ENCODE assay signal across 1 cellular context in the genomic region with DNA sequence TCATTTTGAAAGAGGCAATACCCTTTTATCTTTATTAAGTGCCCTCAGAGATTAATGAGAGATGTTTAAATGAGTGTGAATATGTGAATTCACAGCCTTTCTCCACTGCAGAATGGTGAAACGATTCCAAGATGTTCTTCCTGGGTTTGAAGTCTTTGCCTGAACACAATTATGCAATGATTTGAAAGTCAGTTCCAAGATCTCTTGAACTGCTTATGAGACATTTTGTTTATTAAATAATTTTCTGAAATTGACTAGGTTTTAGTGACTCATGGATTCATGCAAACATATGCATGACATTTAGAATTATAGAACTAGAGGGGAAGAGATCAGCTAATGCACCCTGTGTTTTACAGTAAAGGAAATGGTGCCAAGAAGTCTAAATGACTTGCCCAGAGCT.
TF ChIP-seq lines count a peak whose summit lies in the region.

No MANE protein-coding gene starts in this region.

TF ChIP-seq in HepG2, 621 proteins besides CTCF, POLR2A, EP300 and RAD21 (continued from another document):
- TF ChIP-seq RNF2 (conservative IDR thresholded peaks at IDR 0.05; ENCODE audit: low read depth) (no peak), KDM4B (CRISPR knock-in tag; IDR thresholded peaks at IDR 0.05) (no peak)
- TF ChIP-seq, protein P1, sequence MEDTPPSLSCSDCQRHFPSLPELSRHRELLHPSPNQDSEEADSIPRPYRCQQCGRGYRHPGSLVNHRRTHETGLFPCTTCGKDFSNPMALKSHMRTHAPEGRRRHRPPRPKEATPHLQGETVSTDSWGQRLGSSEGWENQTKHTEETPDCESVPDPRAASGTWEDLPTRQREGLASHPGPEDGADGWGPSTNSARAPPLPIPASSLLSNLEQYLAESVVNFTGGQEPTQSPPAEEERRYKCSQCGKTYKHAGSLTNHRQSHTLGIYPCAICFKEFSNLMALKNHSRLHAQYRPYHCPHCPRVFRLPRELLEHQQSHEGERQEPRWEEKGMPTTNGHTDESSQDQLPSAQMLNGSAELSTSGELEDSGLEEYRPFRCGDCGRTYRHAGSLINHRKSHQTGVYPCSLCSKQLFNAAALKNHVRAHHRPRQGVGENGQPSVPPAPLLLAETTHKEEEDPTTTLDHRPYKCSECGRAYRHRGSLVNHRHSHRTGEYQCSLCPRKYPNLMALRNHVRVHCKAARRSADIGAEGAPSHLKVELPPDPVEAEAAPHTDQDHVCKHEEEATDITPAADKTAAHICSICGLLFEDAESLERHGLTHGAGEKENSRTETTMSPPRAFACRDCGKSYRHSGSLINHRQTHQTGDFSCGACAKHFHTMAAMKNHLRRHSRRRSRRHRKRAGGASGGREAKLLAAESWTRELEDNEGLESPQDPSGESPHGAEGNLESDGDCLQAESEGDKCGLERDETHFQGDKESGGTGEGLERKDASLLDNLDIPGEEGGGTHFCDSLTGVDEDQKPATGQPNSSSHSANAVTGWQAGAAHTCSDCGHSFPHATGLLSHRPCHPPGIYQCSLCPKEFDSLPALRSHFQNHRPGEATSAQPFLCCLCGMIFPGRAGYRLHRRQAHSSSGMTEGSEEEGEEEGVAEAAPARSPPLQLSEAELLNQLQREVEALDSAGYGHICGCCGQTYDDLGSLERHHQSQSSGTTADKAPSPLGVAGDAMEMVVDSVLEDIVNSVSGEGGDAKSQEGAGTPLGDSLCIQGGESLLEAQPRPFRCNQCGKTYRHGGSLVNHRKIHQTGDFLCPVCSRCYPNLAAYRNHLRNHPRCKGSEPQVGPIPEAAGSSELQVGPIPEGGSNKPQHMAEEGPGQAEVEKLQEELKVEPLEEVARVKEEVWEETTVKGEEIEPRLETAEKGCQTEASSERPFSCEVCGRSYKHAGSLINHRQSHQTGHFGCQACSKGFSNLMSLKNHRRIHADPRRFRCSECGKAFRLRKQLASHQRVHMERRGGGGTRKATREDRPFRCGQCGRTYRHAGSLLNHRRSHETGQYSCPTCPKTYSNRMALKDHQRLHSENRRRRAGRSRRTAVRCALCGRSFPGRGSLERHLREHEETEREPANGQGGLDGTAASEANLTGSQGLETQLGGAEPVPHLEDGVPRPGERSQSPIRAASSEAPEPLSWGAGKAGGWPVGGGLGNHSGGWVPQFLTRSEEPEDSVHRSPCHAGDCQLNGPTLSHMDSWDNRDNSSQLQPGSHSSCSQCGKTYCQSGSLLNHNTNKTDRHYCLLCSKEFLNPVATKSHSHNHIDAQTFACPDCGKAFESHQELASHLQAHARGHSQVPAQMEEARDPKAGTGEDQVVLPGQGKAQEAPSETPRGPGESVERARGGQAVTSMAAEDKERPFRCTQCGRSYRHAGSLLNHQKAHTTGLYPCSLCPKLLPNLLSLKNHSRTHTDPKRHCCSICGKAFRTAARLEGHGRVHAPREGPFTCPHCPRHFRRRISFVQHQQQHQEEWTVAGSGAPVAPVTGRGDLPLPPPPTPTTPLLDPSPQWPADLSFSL (CRISPR knock-in tag; IDR thresholded peaks at IDR 0.05) = no peak
- TF ChIP-seq, protein P2, sequence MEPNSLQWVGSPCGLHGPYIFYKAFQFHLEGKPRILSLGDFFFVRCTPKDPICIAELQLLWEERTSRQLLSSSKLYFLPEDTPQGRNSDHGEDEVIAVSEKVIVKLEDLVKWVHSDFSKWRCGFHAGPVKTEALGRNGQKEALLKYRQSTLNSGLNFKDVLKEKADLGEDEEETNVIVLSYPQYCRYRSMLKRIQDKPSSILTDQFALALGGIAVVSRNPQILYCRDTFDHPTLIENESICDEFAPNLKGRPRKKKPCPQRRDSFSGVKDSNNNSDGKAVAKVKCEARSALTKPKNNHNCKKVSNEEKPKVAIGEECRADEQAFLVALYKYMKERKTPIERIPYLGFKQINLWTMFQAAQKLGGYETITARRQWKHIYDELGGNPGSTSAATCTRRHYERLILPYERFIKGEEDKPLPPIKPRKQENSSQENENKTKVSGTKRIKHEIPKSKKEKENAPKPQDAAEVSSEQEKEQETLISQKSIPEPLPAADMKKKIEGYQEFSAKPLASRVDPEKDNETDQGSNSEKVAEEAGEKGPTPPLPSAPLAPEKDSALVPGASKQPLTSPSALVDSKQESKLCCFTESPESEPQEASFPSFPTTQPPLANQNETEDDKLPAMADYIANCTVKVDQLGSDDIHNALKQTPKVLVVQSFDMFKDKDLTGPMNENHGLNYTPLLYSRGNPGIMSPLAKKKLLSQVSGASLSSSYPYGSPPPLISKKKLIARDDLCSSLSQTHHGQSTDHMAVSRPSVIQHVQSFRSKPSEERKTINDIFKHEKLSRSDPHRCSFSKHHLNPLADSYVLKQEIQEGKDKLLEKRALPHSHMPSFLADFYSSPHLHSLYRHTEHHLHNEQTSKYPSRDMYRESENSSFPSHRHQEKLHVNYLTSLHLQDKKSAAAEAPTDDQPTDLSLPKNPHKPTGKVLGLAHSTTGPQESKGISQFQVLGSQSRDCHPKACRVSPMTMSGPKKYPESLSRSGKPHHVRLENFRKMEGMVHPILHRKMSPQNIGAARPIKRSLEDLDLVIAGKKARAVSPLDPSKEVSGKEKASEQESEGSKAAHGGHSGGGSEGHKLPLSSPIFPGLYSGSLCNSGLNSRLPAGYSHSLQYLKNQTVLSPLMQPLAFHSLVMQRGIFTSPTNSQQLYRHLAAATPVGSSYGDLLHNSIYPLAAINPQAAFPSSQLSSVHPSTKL (CRISPR knock-in tag; IDR thresholded peaks at IDR 0.05) = no peak
- TF ChIP-seq, protein P3, sequence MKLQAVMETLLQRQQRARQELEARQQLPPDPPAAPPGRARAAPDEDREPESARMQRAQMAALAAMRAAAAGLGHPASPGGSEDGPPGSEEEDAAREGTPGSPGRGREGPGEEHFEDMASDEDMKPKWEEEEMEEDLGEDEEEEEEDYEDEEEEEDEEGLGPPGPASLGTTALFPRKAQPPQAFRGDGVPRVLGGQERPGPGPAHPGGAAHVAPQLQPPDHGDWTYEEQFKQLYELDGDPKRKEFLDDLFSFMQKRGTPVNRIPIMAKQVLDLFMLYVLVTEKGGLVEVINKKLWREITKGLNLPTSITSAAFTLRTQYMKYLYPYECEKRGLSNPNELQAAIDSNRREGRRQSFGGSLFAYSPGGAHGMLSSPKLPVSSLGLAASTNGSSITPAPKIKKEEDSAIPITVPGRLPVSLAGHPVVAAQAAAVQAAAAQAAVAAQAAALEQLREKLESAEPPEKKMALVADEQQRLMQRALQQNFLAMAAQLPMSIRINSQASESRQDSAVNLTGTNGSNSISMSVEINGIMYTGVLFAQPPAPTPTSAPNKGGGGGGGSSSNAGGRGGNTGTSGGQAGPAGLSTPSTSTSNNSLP (IDR thresholded peaks at IDR 0.05; ENCODE audit: low read depth, low read length) = no peak
TF ChIP-seq in HepG2: peak in this region for 0.
